1 cellular context compared by ENCODE assay signal in genomic region chr17:77449908-77450741, GRCh38.
TF ChIP-seq lines count a peak whose summit lies in the region.

No MANE protein-coding gene starts in this region.

TF ChIP-seq in K562, 482 proteins besides CTCF, POLR2A, EP300 and RAD21 (continued from another document and continues in another):
- TF ChIP-seq PBX2 (CRISPR knock-in tag; IDR thresholded peaks at IDR 0.05; ENCODE audit: low read depth): no peak
- no peak for TF ChIP-seq PBX2 (tag; conservative IDR thresholded peaks at IDR 0.05; ENCODE audit: low read depth)
- peak; percentile 26; the same call in 1 of the 2 replicates for TF ChIP-seq SMARCE1 (IDR thresholded peaks at IDR 0.05)
- peak; percentile 95 for TF ChIP-seq JUND (IDR thresholded peaks at IDR 0.05; ENCODE audit: borderline replicate concordance, low read depth, low read length)
- peak; percentile 76; the same call in 1 of the 3 replicates for TF ChIP-seq JUND (tag; IDR thresholded peaks at IDR 0.05; ENCODE audit: borderline replicate concordance, low read depth, low read length)
- no peak for TF ChIP-seq ZNF224 (CRISPR knock-in tag; IDR thresholded peaks at IDR 0.05)
- no peak for TF ChIP-seq PTBP1 (IDR thresholded peaks at IDR 0.05; ENCODE audit: low read depth, low read length)
- no peak for TF ChIP-seq ZNF589 (CRISPR knock-in tag; IDR thresholded peaks at IDR 0.05; ENCODE audit: low read depth)
- TF ChIP-seq ZNF584 (CRISPR knock-in tag; IDR thresholded peaks at IDR 0.05; ENCODE audit: low read depth): no peak
- TF ChIP-seq SOX6 (IDR thresholded peaks at IDR 0.05): no peak
- TF ChIP-seq ZNF592 (IDR thresholded peaks at IDR 0.05): no peak
- no peak for TF ChIP-seq RERE (CRISPR knock-in tag; IDR thresholded peaks at IDR 0.05; ENCODE audit: borderline replicate concordance)
- no peak for TF ChIP-seq ZNF212 (CRISPR knock-in tag; IDR thresholded peaks at IDR 0.05)
- TF ChIP-seq POLR2AphosphoS5 (IDR thresholded peaks at IDR 0.05; ENCODE audit: control insufficient read depth, insufficient read depth, low read depth, low read length): no peak
- peak; percentile 78; the same call in 1 of the 2 replicates for TF ChIP-seq JUN (IDR thresholded peaks at IDR 0.05; ENCODE audit: borderline replicate concordance, low read depth, low read length)
- TF ChIP-seq JUN (CRISPR knock-in tag; IDR thresholded peaks at IDR 0.05; ENCODE audit: borderline replicate concordance): no peak
- TF ChIP-seq YY1 (IDR thresholded peaks at IDR 0.05; ENCODE audit: borderline replicate concordance in 1 of 3, control insufficient read depth in 1 of 3, extremely low read depth in 1 of 3, insufficient read depth in 3 of 3, insufficient read length in 1 of 3, insufficient replicate concordance in 2 of 3, low read depth in 1 of 3, low read length in 2 of 3): peak in 1 of 3 experiments; percentile 4
- TF ChIP-seq TEAD2 (tag; IDR thresholded peaks at IDR 0.05): no peak
- TF ChIP-seq RFX1 (IDR thresholded peaks at IDR 0.05): no peak
- no peak for TF ChIP-seq PML (IDR thresholded peaks at IDR 0.05; ENCODE audit: low read length)
- no peak for TF ChIP-seq ZFP36 (IDR thresholded peaks at IDR 0.05; ENCODE audit: low read depth, low read length, partially characterized antibody)
- TF ChIP-seq ATF1 (CRISPR knock-in tag; IDR thresholded peaks at IDR 0.05): no peak
- peak; percentile 56 for TF ChIP-seq ATF1 (tag; IDR thresholded peaks at IDR 0.05)
- TF ChIP-seq ZNF639 (CRISPR knock-in tag; conservative IDR thresholded peaks at IDR 0.05 in 1 of 2, IDR thresholded peaks at IDR 0.05 in 1 of 2): no peak
- TF ChIP-seq E4F1 (CRISPR knock-in tag; IDR thresholded peaks at IDR 0.05; ENCODE audit: borderline replicate concordance): no peak
- TF ChIP-seq PPARD (CRISPR knock-in tag; IDR thresholded peaks at IDR 0.05): no peak
- TF ChIP-seq ZBTB26 (CRISPR knock-in tag; IDR thresholded peaks at IDR 0.05): no peak
- no peak for TF ChIP-seq HEY1 (CRISPR knock-in tag; IDR thresholded peaks at IDR 0.05; ENCODE audit: borderline replicate concordance)
- TF ChIP-seq ZBTB17 (CRISPR knock-in tag; IDR thresholded peaks at IDR 0.05): 0 out of 2 replicates have a peak, but pooled peaks have one; percentile 29
- TF ChIP-seq ZNF197 (CRISPR knock-in tag; IDR thresholded peaks at IDR 0.05; ENCODE audit: low read depth): no peak
- TF ChIP-seq THRA (IDR thresholded peaks at IDR 0.05): no peak
- TF ChIP-seq IRF9 (tag; IDR thresholded peaks at IDR 0.05): no peak
- TF ChIP-seq HNRNPUL1 (IDR thresholded peaks at IDR 0.05; ENCODE audit: low read length): no peak
- TF ChIP-seq SUPT5H (IDR thresholded peaks at IDR 0.05): no peak
